Comparison of ENCODE assay signal across 16 cellular contexts in genomic region chr2:120591572-120591971, GRCh38.
DNase-seq lines count a peak whose midpoint lies in the region; ATAC-seq, FAIRE-seq and TF ChIP-seq lines count a peak whose summit lies in the region.
"Had no signal": no experiment of that assay in that cellular context is flagged by ENCODE, and none has a peak within 500 bp of the region (broad histone marks: within the 10 kb centered on the region; RNA-seq: fewer than 3 reads in every experiment).

No MANE protein-coding gene starts in this region.

- H2BK20ac ChIP-seq in IMR-90 (ENCODE audit: low read depth, low read length), result peak overlapping the region; percentile 97; the same call in 1 of the 2 replicates
- H2BK20ac ChIP-seq in H1 (ENCODE audit: low read length), result no peak overlapping the region

- H4K20me1 ChIP-seq in IMR-90 (ENCODE audit: insufficient read depth, low read length), result no peaks in the 10 kb centered on the region
- no peaks in the 10 kb centered on the region for H4K20me1 ChIP-seq in H1 (replicated peaks in 1 of 2; ENCODE audit: control insufficient read depth in 1 of 2, insufficient read depth in 2 of 2, low read length in 2 of 2)

- no TSS peak for BruUV-seq in IMR-90 (replicated peaks; lab: Mats Ljungman, UMichigan)

- H3K23ac ChIP-seq in IMR-90 (ENCODE audit: low read depth, low read length) (no peak overlapping the region), H1 (ENCODE audit: insufficient read length) (no peak overlapping the region)

- peak overlapping the region; percentile 31 to 41; a peak in 3 of 4 replicates for H4K8ac ChIP-seq in IMR-90 (ENCODE audit: low read depth in 2 of 2, low read length in 2 of 2)
- no peak overlapping the region; the same call in 1 of the 2 replicates for H4K8ac ChIP-seq in H1 (ENCODE audit: extremely low read depth, insufficient read depth, low read length)

- peaks cover 16% of the 10 kb centered on the region for H3K9me1 ChIP-seq in IMR-90 (ENCODE audit: insufficient read depth, low read length)

- no peaks in the 10 kb centered on the region for H3K36me3 Mint-ChIP-seq in naive thymus-derived CD4-positive, alpha-beta T cell
- no peaks in the 10 kb centered on the region for H3K36me3 Mint-ChIP-seq in CD4-positive, alpha-beta memory T cell
- H3K36me3 Mint-ChIP-seq in T-cell, result no peaks in the 10 kb centered on the region
- H3K36me3 Mint-ChIP-seq: CD8-positive, alpha-beta T cell had no signal

- H3K18ac ChIP-seq in IMR-90 (ENCODE audit: low read depth, low read length) (peak overlapping the region; percentile 63; the same call in 1 of the 2 replicates), H1 (ENCODE audit: extremely low read depth, low read length) (peak overlapping the region; percentile 38; the same call in 1 of the 2 replicates)

- H2AK9ac ChIP-seq in IMR-90 (replicated peaks; ENCODE audit: low read depth, low read length, poor library complexity), result peak overlapping the region; percentile 74

- intact Hi-C loops in Right ventricle myocardium inferior (cut with DNase I), result no loop called here
- intact Hi-C loops in left cardiac atrium (cut with DNase I), result no loop called here
- intact Hi-C loops in IMR-90 (cut with micrococcal nuclease), result no loop called here
- intact Hi-C loops in naive thymus-derived CD4-positive, alpha-beta T cell (cut with micrococcal nuclease), result no loop called here
- intact Hi-C loops in spleen (cut with DNase I; ENCODE audit: low total_unique reads), result no loop called here
- intact Hi-C loops in CD4-positive, alpha-beta memory T cell (cut with micrococcal nuclease), result no loop called here

- H3K27me3 ChIP-seq in IMR-90 (ENCODE audit: control insufficient read depth, insufficient read depth, low read length), result no peaks in the 10 kb centered on the region; the same call in 1 of the 2 replicates
- H3K27me3 ChIP-seq in H1 (replicated peaks in 1 of 4; ENCODE audit: control insufficient read depth in 3 of 4, extremely low read depth in 1 of 4, insufficient read depth in 3 of 4, low read length in 3 of 4), result peaks cover 6 to 45% (median 38%) of the 10 kb centered on the region in 4 experiments
- no peaks in the 10 kb centered on the region for H3K27me3 ChIP-seq in naive thymus-derived CD4-positive, alpha-beta T cell (ENCODE audit: control insufficient read depth in 2 of 2, insufficient read depth in 2 of 2, low read length in 2 of 2)
- H3K27me3 ChIP-seq in spleen (replicated peaks in 1 of 7), result peaks cover 0 to 76% (median 18%) of the 10 kb centered on the region in 7 donors
- H3K27me3 ChIP-seq in CD4-positive, alpha-beta memory T cell (ENCODE audit: insufficient read depth, low read length), result peaks cover 4% of the 10 kb centered on the region
- H3K27me3 ChIP-seq: BE2C had no signal

- TF ChIP-seq POLR2A in IMR-90 (IDR thresholded peaks at IDR 0.05; ENCODE audit: low read depth, low read length), result no peak
- no peak for TF ChIP-seq POLR2A in H1 (IDR thresholded peaks at IDR 0.05; ENCODE audit: control extremely low read depth in 1 of 2, low read depth in 2 of 2, low read length in 2 of 2)
- TF ChIP-seq POLR2A in spleen (IDR thresholded peaks at IDR 0.05), result no peak

- no peak for TF ChIP-seq EP300 in H1 (IDR thresholded peaks at IDR 0.05; ENCODE audit: borderline replicate concordance in 1 of 2, low read depth in 2 of 2, low read length in 2 of 2)

- H3K4me3 Mint-ChIP-seq in naive thymus-derived CD4-positive, alpha-beta T cell, result no peak overlapping the region
- no peak overlapping the region for H3K4me3 Mint-ChIP-seq in CD4-positive, alpha-beta memory T cell
- H3K4me3 Mint-ChIP-seq in T-cell, result no peak overlapping the region
- H3K4me3 Mint-ChIP-seq: CD8-positive, alpha-beta T cell had no signal

- peak overlapping the region; percentile 73; the same call in 1 of the 2 replicates for H4K5ac ChIP-seq in IMR-90 (ENCODE audit: low read depth, low read length)
- H4K5ac ChIP-seq in H1 (ENCODE audit: insufficient read length, low read depth, low read length), result no peak overlapping the region

- peaks cover 0 to 3% (median 2%) of the 10 kb centered on the region in 7 donors for H3K4me1 Mint-ChIP-seq in naive thymus-derived CD4-positive, alpha-beta T cell
- H3K4me1 Mint-ChIP-seq in CD4-positive, alpha-beta memory T cell, result peaks cover 1 to 4% (median 3%) of the 10 kb centered on the region in 4 donors
- H3K4me1 Mint-ChIP-seq in T-cell, result peaks cover 2 to 3% (median 3%) of the 10 kb centered on the region in 3 donors

- no peak overlapping the region for H3K4me2 ChIP-seq in IMR-90 (ENCODE audit: low read depth, low read length)
- H3K4me2 ChIP-seq in H1 (ENCODE audit: insufficient read depth in 1 of 2, low read depth in 2 of 2, low read length in 2 of 2), result no peak overlapping the region

- H3K27ac Mint-ChIP-seq in naive thymus-derived CD4-positive, alpha-beta T cell, result no peak overlapping the region
- H3K27ac Mint-ChIP-seq in CD4-positive, alpha-beta memory T cell, result no peak overlapping the region
- H3K27ac Mint-ChIP-seq in T-cell, result no peak overlapping the region
- H3K27ac Mint-ChIP-seq: CD8-positive, alpha-beta T cell had no signal

- H4K91ac ChIP-seq in IMR-90 (ENCODE audit: insufficient read depth, low read depth, low read length) (peak overlapping the region; percentile 89; the same call in 1 of the 2 replicates), H1 (replicated peaks; ENCODE audit: insufficient read length, low read length) (no peak overlapping the region)

- H3K23me2 ChIP-seq in H1 (ENCODE audit: low read depth, low read length), result peaks cover 14% of the 10 kb centered on the region; the same call in 1 of the 2 replicates

- H3K9ac ChIP-seq in IMR-90 (ENCODE audit: low read depth, low read length) (no peak overlapping the region), H1 (replicated peaks in 1 of 4; ENCODE audit: extremely low read depth in 1 of 4, low read depth in 3 of 4, low read length in 3 of 4) (no peak overlapping the region)

- POLR2A ChIA-PET in IMR-90 (lab: Charles Lee; ENCODE audit: unreplicated experiment), result no interaction called here
- POLR2A ChIA-PET in H1 (lab: Charles Lee; ENCODE audit: partially characterized antibody), result interaction anchor here (1.6 kb wide), 1 partner anchor 9 kb away, joined by 3 read pairs; no protein-coding TSS in a partner anchor
- POLR2A ChIA-PET in naive thymus-derived CD4-positive, alpha-beta T cell (lab: Charles Lee), result no interaction called here
- POLR2A ChIA-PET in CD4-positive, alpha-beta memory T cell (lab: Charles Lee; ENCODE audit: partially characterized antibody), result no interaction called here
- POLR2A ChIA-PET in T-cell (lab: Charles Lee), result no interaction called here

- H3K27me3 Mint-ChIP-seq in naive thymus-derived CD4-positive, alpha-beta T cell, result peaks cover 30 to 44% (median 34%) of the 10 kb centered on the region in 5 donors
- peaks cover 19 to 22% of the 10 kb centered on the region in 2 donors for H3K27me3 Mint-ChIP-seq in CD4-positive, alpha-beta memory T cell
- H3K27me3 Mint-ChIP-seq in T-cell, result peaks cover 32% of the 10 kb centered on the region in 2 donors

- dilution Hi-C loops in IMR-90 (cut with HindIII; ENCODE audit: low sequenced_read_pairs, unreplicated experiment), result no loop called here

- FAIRE-seq in H1 (lab: Jason Lieb, UNC), result no peak
- FAIRE-seq: A204.1, GM19239 had no signal

- in situ Hi-C loops in IMR-90 (cut with MboI; ENCODE audit: low sequenced_read_pairs), result no loop called here

- ATAC-seq in Right ventricle myocardium inferior (no peak), left cardiac atrium (no peak), IMR-90 (ENCODE audit: low read depth) (no peak), T-cell (replicated peaks in 1 of 4) (no peak)
- ATAC-seq in naive thymus-derived CD4-positive, alpha-beta T cell, result peak; percentile 7
- ATAC-seq: CD8-positive, alpha-beta T cell had no signal

- H2BK120ac ChIP-seq in IMR-90 (ENCODE audit: low read depth, low read length) (peak overlapping the region; percentile 97), H1 (replicated peaks; ENCODE audit: low read depth, low read length) (no peak overlapping the region)

- H2AK5ac ChIP-seq in IMR-90 (ENCODE audit: low read depth, low read length) (peak overlapping the region; percentile 98), H1 (ENCODE audit: low read depth, low read length) (no peak overlapping the region)

- H3K79me1 ChIP-seq in IMR-90 (ENCODE audit: low read depth in 1 of 2, low read length in 2 of 2) (no peaks in the 10 kb centered on the region), H1 (ENCODE audit: low read depth, low read length) (no peaks in the 10 kb centered on the region)

- H2BK5ac ChIP-seq in IMR-90 (ENCODE audit: low read depth, low read length, poor library complexity, severe bottlenecking) (peak overlapping the region; percentile 96), H1 (ENCODE audit: low read depth, low read length) (no peak overlapping the region; the same call in 1 of the 2 replicates)

- WGBS in IMR-90 (ENCODE audit: extremely low coverage in 2 of 2, insufficient read length in 1 of 2), 2 experiments, result 100% methylated on average over 3 of the region's 7 CpGs; no CpG with 5 or more reads in 1 of the 2 experiments
- 74% methylated on average over 7 of the region's 7 CpGs; no CpG with 5 or more reads in 1 of the 2 experiments for WGBS in H1 (ENCODE audit: extremely low coverage in 1 of 2, insufficient coverage in 1 of 2, insufficient read length in 1 of 2, insufficient replicate concordance in 2 of 2, low coverage in 1 of 2, low lambda C conversion rate in 2 of 2, missing lambda C conversion rate in 1 of 2), 2 experiments
- 83 to 89% (median 85%) methylated on average over 7 of the region's 7 CpGs for WGBS in spleen, 5 donors

- TF ChIP-seq CTCF in IMR-90 (conservative IDR thresholded peaks at IDR 0.05; ENCODE audit: low read depth, low read length) (no peak), H1 (IDR thresholded peaks at IDR 0.05; ENCODE audit: control extremely low read depth in 1 of 3, insufficient read depth in 1 of 3, low read depth in 1 of 3, low read length in 3 of 3) (no peak), spleen (IDR thresholded peaks at IDR 0.05 in 8 of 11, conservative IDR thresholded peaks at IDR 0.05 in 3 of 11) (no peak)

- H3K36me3 ChIP-seq in IMR-90 (ENCODE audit: control insufficient read depth, insufficient read depth, low read length) (no peaks in the 10 kb centered on the region), H1 (ENCODE audit: control insufficient read depth in 2 of 4, insufficient read depth in 4 of 4, low read length in 3 of 4) (no peaks in the 10 kb centered on the region), spleen (no peaks in the 10 kb centered on the region)
- H3K36me3 ChIP-seq in naive thymus-derived CD4-positive, alpha-beta T cell (ENCODE audit: control insufficient read depth in 2 of 3, insufficient read depth in 3 of 3, low read length in 3 of 3), result no peaks in the 10 kb centered on the region
- H3K36me3 ChIP-seq in CD4-positive, alpha-beta memory T cell (ENCODE audit: insufficient read depth, low read length), result no peaks in the 10 kb centered on the region
- H3K36me3 ChIP-seq: BE2C had no signal

- H3K9me3 Mint-ChIP-seq in naive thymus-derived CD4-positive, alpha-beta T cell, result peaks cover 0 to 4% (median 0%) of the 10 kb centered on the region in 11 donors
- H3K9me3 Mint-ChIP-seq in CD4-positive, alpha-beta memory T cell, result peaks cover 0 to 4% (median 0%) of the 10 kb centered on the region in 8 donors
- no peaks in the 10 kb centered on the region for H3K9me3 Mint-ChIP-seq in T-cell
- H3K9me3 Mint-ChIP-seq: CD8-positive, alpha-beta T cell had no signal

- CTCF ChIA-PET in IMR-90 (lab: Yijun Ruan, JAX) (no interaction called here), H1 (lab: Charles Lee; ENCODE audit: partially characterized antibody) (interaction anchor here (0.7 to 4.5 kb wide), 11 partner anchors 29 to 764 kb away, joined by 3 to 23 read pairs (median 3); no protein-coding TSS in a partner anchor), T-cell (lab: Charles Lee) (interaction anchor here in 1 of 2 donors (0.7 kb wide), 1 partner anchor 506 kb away, joined by 3 read pairs; no protein-coding TSS in a partner anchor)
- CTCF ChIA-PET in naive thymus-derived CD4-positive, alpha-beta T cell (lab: Charles Lee), result no interaction called here
- CTCF ChIA-PET in CD4-positive, alpha-beta memory T cell (lab: Charles Lee; ENCODE audit: partially characterized antibody), result no interaction called here

- no peaks in the 10 kb centered on the region for H3K79me2 ChIP-seq in H1 (ENCODE audit: control insufficient read depth in 1 of 2, insufficient read depth in 2 of 2, low read length in 2 of 2)

- DNase-seq in Right ventricle myocardium inferior (ENCODE audit: missing footprints), result peak; percentile 23
- DNase-seq in left cardiac atrium, result no peak
- DNase-seq in IMR-90, result no peak
- no peak for DNase-seq in H1 (ENCODE audit: low read depth in 1 of 2, low spot score in 2 of 2)
- DNase-seq in naive thymus-derived CD4-positive, alpha-beta T cell, result no peak
- no peak for DNase-seq in spleen
- no peak for DNase-seq in CD4-positive, alpha-beta memory T cell
- no peak for DNase-seq in T-cell
- DNase-seq: BE2C; CD8-positive, alpha-beta T cell; DMS53; GF-D8; HCEC 1CT had no signal

- H3K4ac ChIP-seq in IMR-90 (ENCODE audit: low read depth, low read length), result peak overlapping the region; percentile 92
- H3K4ac ChIP-seq in H1 (replicated peaks; ENCODE audit: insufficient read length, low read depth, low read length), result no peak overlapping the region

- H3K9me3 ChIP-seq in IMR-90 (ENCODE audit: control insufficient read depth, insufficient read depth, low read length) (no peaks in the 10 kb centered on the region), H1 (ENCODE audit: insufficient read depth in 2 of 2, low read depth in 1 of 2, low read length in 1 of 2) (no peaks in the 10 kb centered on the region), spleen (no peaks in the 10 kb centered on the region)
- no peaks in the 10 kb centered on the region for H3K9me3 ChIP-seq in naive thymus-derived CD4-positive, alpha-beta T cell (ENCODE audit: control insufficient read depth in 2 of 3, low read length in 3 of 3)
- H3K9me3 ChIP-seq in CD4-positive, alpha-beta memory T cell (ENCODE audit: control insufficient read depth in 1 of 2, low read length in 2 of 2), result no peaks in the 10 kb centered on the region
- H3K9me3 ChIP-seq: BE2C had no signal

- H2BK15ac ChIP-seq in IMR-90 (ENCODE audit: low read depth, low read length) (peak overlapping the region; percentile 90; the same call in 2 of the 3 replicates), H1 (ENCODE audit: low read length) (no peak overlapping the region)

- H3K4me1 ChIP-seq in IMR-90 (ENCODE audit: control insufficient read depth, insufficient read depth, low read length) (peaks cover 23% of the 10 kb centered on the region), H1 (replicated peaks in 1 of 4; ENCODE audit: control insufficient read depth in 3 of 4, insufficient read depth in 4 of 4, low read length in 3 of 4) (peaks cover 6 to 31% (median 20%) of the 10 kb centered on the region in 4 experiments), spleen (peaks cover 0 to 14% (median 5%) of the 10 kb centered on the region in 6 donors)
- H3K4me1 ChIP-seq in naive thymus-derived CD4-positive, alpha-beta T cell (ENCODE audit: control insufficient read depth in 2 of 2, insufficient read depth in 2 of 2, low read length in 2 of 2), result no peaks in the 10 kb centered on the region
- no peaks in the 10 kb centered on the region for H3K4me1 ChIP-seq in CD4-positive, alpha-beta memory T cell (ENCODE audit: insufficient read depth, low read length)
- H3K4me1 ChIP-seq: BE2C had no signal

- H3K14ac ChIP-seq in IMR-90 (replicated peaks; ENCODE audit: low read depth, low read length), result no peak overlapping the region
- H3K14ac ChIP-seq in H1 (ENCODE audit: insufficient read length), result no peak overlapping the region

- TF ChIP-seq RAD21 in IMR-90 (IDR thresholded peaks at IDR 0.05; ENCODE audit: low read length) (no peak), H1 (IDR thresholded peaks at IDR 0.05 in 1 of 2, conservative IDR thresholded peaks at IDR 0.05 in 1 of 2; ENCODE audit: low read depth in 2 of 2, low read length in 2 of 2) (no peak)

- H3K4me3 ChIP-seq in IMR-90 (ENCODE audit: insufficient read depth, low read depth, low read length) (no peak overlapping the region), H1 (ENCODE audit: extremely low read depth in 1 of 4, insufficient read depth in 2 of 4, low read depth in 3 of 4, low read length in 4 of 4) (no peak overlapping the region), spleen (no peak overlapping the region)
- H3K4me3 ChIP-seq in naive thymus-derived CD4-positive, alpha-beta T cell (ENCODE audit: low read length), result no peak overlapping the region
- H3K4me3 ChIP-seq in CD4-positive, alpha-beta memory T cell (ENCODE audit: low read length in 2 of 2), result no peak overlapping the region

- H3K56ac ChIP-seq in IMR-90 (ENCODE audit: extremely low read depth, insufficient read depth, low read length) (no peak overlapping the region), H1 (replicated peaks; ENCODE audit: insufficient read length, low read depth, low read length) (no peak overlapping the region)

- H2AFZ ChIP-seq in IMR-90 (replicated peaks; ENCODE audit: low read length, poor library complexity) (peak overlapping the region; percentile 59), H1 (ENCODE audit: low read length) (no peak overlapping the region)

- no peak overlapping the region for H3K27ac ChIP-seq in IMR-90 (ENCODE audit: insufficient read depth, low read length)
- H3K27ac ChIP-seq in H1 (ENCODE audit: low read depth, low read length), result no peak overlapping the region
- H3K27ac ChIP-seq in naive thymus-derived CD4-positive, alpha-beta T cell (ENCODE audit: low read depth, low read length), result no peak overlapping the region
- H3K27ac ChIP-seq in spleen, result no peak overlapping the region
- no peak overlapping the region for H3K27ac ChIP-seq in CD4-positive, alpha-beta memory T cell (ENCODE audit: low read depth, low read length)
- H3K27ac ChIP-seq: C4-2B had no signal

- H2BK12ac ChIP-seq in H1 (ENCODE audit: low read depth, low read length), result peak overlapping the region; percentile 87; the same call in 1 of the 2 replicates
